ENCODE assay signal across 5 cellular contexts in the genomic region with DNA sequence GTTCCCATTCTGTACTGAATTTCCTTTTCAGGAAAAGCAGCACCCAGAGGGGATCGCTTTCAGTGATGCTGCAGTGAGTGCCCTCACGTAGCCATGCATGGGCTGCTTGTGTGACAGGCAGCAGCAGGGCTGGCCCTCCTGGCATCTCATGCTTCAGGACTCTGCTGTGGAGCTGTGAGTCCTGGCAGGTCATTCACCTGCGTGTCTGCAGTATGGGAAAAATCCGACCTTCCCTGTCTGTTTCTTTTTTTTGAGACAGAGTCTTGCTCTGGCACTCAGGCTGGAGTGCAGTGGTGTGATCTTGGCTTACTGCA. TPM values are rescaled to one million over a fixed set of nuclear protein-coding genes. Genes with fewer than 3 reads are reported as not detected.
"Had no signal": no experiment of that assay in that cellular context is flagged by ENCODE, and none has a peak within 500 bp of the region (broad histone marks: within the 10 kb centered on the region; RNA-seq: fewer than 3 reads in every experiment).

No MANE protein-coding gene starts in this region.

- DNase-seq: GM23248, GOT3, HCEC 1CT, IMR-90 had no signal

- H3K4me3 Mint-ChIP-seq: H9 had no signal

- H3K27ac ChIP-seq: GM23248 had no signal

- H3K9me3 Mint-ChIP-seq: H9 had no signal

- H3K4me3 ChIP-seq: GM23248 had no signal

RNA-seq across cellular contexts. Expression of a gene that starts 13.4 kb away (rescaled TPM):
- total RNA-seq: GM23248 had no signal
